ENCODE assay signal across 12 cellular contexts in the genomic region with DNA sequence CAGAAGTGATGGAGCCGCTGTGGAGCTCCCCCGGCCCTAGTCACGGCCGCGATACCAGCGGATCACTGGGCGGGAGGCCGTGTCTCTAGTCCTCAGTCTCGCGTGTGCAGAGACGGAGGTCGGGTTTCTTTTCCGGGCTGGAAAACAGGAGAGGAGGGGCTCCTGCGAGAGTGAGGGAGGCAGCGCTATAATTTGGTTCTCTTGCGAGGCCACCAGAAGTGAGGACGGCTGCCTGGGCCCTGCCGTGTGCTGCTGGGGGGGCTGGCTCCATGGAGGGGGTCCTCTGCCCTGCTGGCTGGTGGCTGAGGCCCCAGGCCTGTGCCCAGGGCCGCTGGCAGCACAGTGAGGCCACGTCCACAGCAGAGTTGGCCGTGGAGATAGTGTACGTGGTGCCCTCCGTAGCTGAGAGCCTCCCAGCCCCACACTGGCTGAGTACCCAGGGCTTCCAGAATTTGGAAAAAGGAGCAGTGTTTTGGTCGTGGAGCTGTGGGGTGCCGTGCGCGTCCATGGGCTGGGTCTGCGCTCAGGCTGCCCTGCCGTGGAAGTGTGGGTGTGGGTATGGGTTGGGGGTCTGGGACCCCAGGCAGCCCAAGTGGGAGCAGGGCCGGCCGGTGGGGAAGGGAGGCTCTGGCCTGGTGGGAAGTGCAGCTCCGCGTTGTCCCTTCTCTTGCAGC. TPM values are rescaled to one million over a fixed set of nuclear protein-coding genes. Genes with fewer than 3 reads are reported as not detected.
DNase-seq lines count a peak whose midpoint lies in the region; ATAC-seq and TF ChIP-seq lines count a peak whose summit lies in the region.
"Had no signal": no experiment of that assay in that cellular context is flagged by ENCODE, and none has a peak within 500 bp of the region (broad histone marks: within the 10 kb centered on the region; RNA-seq: fewer than 3 reads in every experiment).

No MANE protein-coding gene starts in this region.

- ATAC-seq in HG02588 (IDR thresholded peaks at IDR 0.05; ENCODE audit: unreplicated experiment) (no peak), body of pancreas (no peak)
- ATAC-seq: Panc1 had no signal

- TF ChIP-seq POLR2A in body of pancreas (IDR thresholded peaks at IDR 0.05), result no peak

- POLR2A ChIA-PET in CD4-positive, alpha-beta memory T cell (lab: Charles Lee; ENCODE audit: partially characterized antibody), result no interaction called here

- intact Hi-C loops in CD4-positive, alpha-beta memory T cell (cut with micrococcal nuclease), result no loop called here
- intact Hi-C loops in dorsolateral prefrontal cortex (cut with DNase I) (no loop called here), body of pancreas (cut with DNase I) (no loop called here)

- no peak overlapping the region for H2AFZ ChIP-seq in osteoblast (ENCODE audit: low read length)

- peaks cover 18 to 56% of the 10 kb centered on the region in 2 donors for H3K36me3 Mint-ChIP-seq in CD4-positive, alpha-beta memory T cell
- H3K36me3 Mint-ChIP-seq in HFFc6 (ENCODE audit: low read depth), result peaks cover 48% of the 10 kb centered on the region

- H3K27ac ChIP-seq in CD4-positive, alpha-beta memory T cell (ENCODE audit: low read depth, low read length), result no peak overlapping the region
- H3K27ac ChIP-seq in dorsolateral prefrontal cortex (peak overlapping the region in 32 of 59 donors; percentile 7 to 65 (median 40)), osteoblast (ENCODE audit: low read depth, low read length) (peak overlapping the region; percentile 28), body of pancreas (peak overlapping the region in 1 of 4 donors; percentile 33)

- peak overlapping the region; percentile 88 for H3K4me2 ChIP-seq in osteoblast (ENCODE audit: insufficient read depth, low read length)

- H3K27me3 Mint-ChIP-seq in CD4-positive, alpha-beta memory T cell, result no peaks in the 10 kb centered on the region
- peaks cover 23% of the 10 kb centered on the region for H3K27me3 Mint-ChIP-seq in HFFc6 (ENCODE audit: insufficient read depth)

- peaks cover 0 to 4% (median 0%) of the 10 kb centered on the region in 8 donors for H3K9me3 Mint-ChIP-seq in CD4-positive, alpha-beta memory T cell
- H3K9me3 Mint-ChIP-seq in HFFc6, result no peaks in the 10 kb centered on the region

- H3K9me3 ChIP-seq in CD4-positive, alpha-beta memory T cell (ENCODE audit: control insufficient read depth in 1 of 2, low read length in 2 of 2), result no peaks in the 10 kb centered on the region
- H3K9me3 ChIP-seq in osteoblast (ENCODE audit: low read depth, low read length), result no peaks in the 10 kb centered on the region
- no peaks in the 10 kb centered on the region for H3K9me3 ChIP-seq in body of pancreas

- no peaks in the 10 kb centered on the region for H3K27me3 ChIP-seq in CD4-positive, alpha-beta memory T cell (ENCODE audit: insufficient read depth, low read length)
- H3K27me3 ChIP-seq in dorsolateral prefrontal cortex (no peaks in the 10 kb centered on the region), osteoblast (ENCODE audit: insufficient read depth, low read length) (no peaks in the 10 kb centered on the region), body of pancreas (no peaks in the 10 kb centered on the region)

- peaks cover 54% of the 10 kb centered on the region for H3K4me1 ChIP-seq in CD4-positive, alpha-beta memory T cell (ENCODE audit: insufficient read depth, low read length)
- H3K4me1 ChIP-seq in osteoblast (ENCODE audit: insufficient read depth, low read length) (peaks cover 36% of the 10 kb centered on the region), body of pancreas (peaks cover 44% of the 10 kb centered on the region)

- peaks cover 100% of the 10 kb centered on the region for H3K79me2 ChIP-seq in osteoblast (ENCODE audit: insufficient read depth, low read length)

- H4K20me1 ChIP-seq in osteoblast (ENCODE audit: insufficient read depth, low read length), result peaks cover 98% of the 10 kb centered on the region

- WGBS in body of pancreas, 2 donors, result 78 to 84% methylated on average over 24 to 33 of the region's 33 CpGs

- H3K4me3 Mint-ChIP-seq in CD4-positive, alpha-beta memory T cell, result peak overlapping the region in 6 of 8 donors; percentile 51 to 91 (median 82)
- peak overlapping the region; percentile 66 for H3K4me3 Mint-ChIP-seq in HFFc6

- H3K27ac Mint-ChIP-seq in CD4-positive, alpha-beta memory T cell, result peak overlapping the region in 6 of 7 donors; percentile 32 to 92 (median 84)
- H3K27ac Mint-ChIP-seq in HFFc6, result peak overlapping the region; percentile 80

- H3K4me3 ChIP-seq in CD4-positive, alpha-beta memory T cell (ENCODE audit: low read length in 2 of 2), result no peak overlapping the region
- H3K4me3 ChIP-seq in dorsolateral prefrontal cortex (peak overlapping the region in 41 of 59 donors; percentile 1 to 92 (median 33)), osteoblast (ENCODE audit: insufficient read depth, low read length) (no peak overlapping the region), body of pancreas (no peak overlapping the region)

- H3K36me3 ChIP-seq in CD4-positive, alpha-beta memory T cell (ENCODE audit: insufficient read depth, low read length), result peaks cover 44% of the 10 kb centered on the region
- H3K36me3 ChIP-seq in osteoblast (ENCODE audit: insufficient read depth, low read length) (peaks cover 80% of the 10 kb centered on the region), body of pancreas (replicated peaks in 1 of 2; ENCODE audit: insufficient read depth in 1 of 2, low read depth in 2 of 2) (peaks cover 35 to 43% of the 10 kb centered on the region in 2 donors)

- DNase-seq in CD4-positive, alpha-beta memory T cell, result no peak
- no peak for DNase-seq in HFFc6
- DNase-seq in dorsolateral prefrontal cortex, result no peak
- peak; percentile 94 for DNase-seq in osteoblast (ENCODE audit: insufficient read length, low spot score, missing footprints)
- no peak for DNase-seq in nucleus accumbens (lab: John Stamatoyannopoulos, UW)
- DNase-seq in body of pancreas, result no peak
- DNase-seq in NCI-H2081 treated with DMSO at 0.1 percent for 48 hours (lab: John Stamatoyannopoulos, UW), result no peak
- DNase-seq: activated CD4-positive, alpha-beta T cell treated with anti-CD3 and anti-CD28 coated beads, Interleukin-2, amount 50 U/mL, for 1 hour; HCEC 1CT; NCI-H1694 had no signal

- CTCF ChIA-PET in CD4-positive, alpha-beta memory T cell (lab: Charles Lee; ENCODE audit: partially characterized antibody), result no interaction called here

- TF ChIP-seq CTCF in HFFc6 (IDR thresholded peaks at IDR 0.05) (no peak), dorsolateral prefrontal cortex (IDR thresholded peaks at IDR 0.05 in 54 of 56, conservative IDR thresholded peaks at IDR 0.05 in 2 of 56; ENCODE audit: low read depth in 1 of 56, partially characterized antibody in 56 of 56) (no peak), osteoblast (IDR thresholded peaks at IDR 0.05; ENCODE audit: extremely low read depth, low read depth, low read length) (no peak), body of pancreas (IDR thresholded peaks at IDR 0.05) (no peak)

- H3K4me1 Mint-ChIP-seq in CD4-positive, alpha-beta memory T cell, result peaks cover 29 to 63% (median 46%) of the 10 kb centered on the region in 4 donors
- H3K4me1 Mint-ChIP-seq in HFFc6 (ENCODE audit: low read depth), result peaks cover 30% of the 10 kb centered on the region

RNA-seq across cellular contexts. Expression of a gene that starts 5.8 kb away (rescaled TPM):
- 100 to 1,000 TPM; 315 TPM for total RNA-seq in CD4-positive, alpha-beta memory T cell
- 100 to 1,000 TPM in 1 of 2 donors, 10 to 100 TPM in 1; 67.7 to 177 TPM for polyA plus RNA-seq in CD4-positive, alpha-beta memory T cell
- 100 to 1,000 TPM; 307 to 421 (median 380) TPM for total RNA-seq in HFFc6 (2021; fragmentation: NEBNext Ultra II Directional; extraction: Animal tissue kit (Norgen Biotek cat#: 25700))
- total RNA-seq in dorsolateral prefrontal cortex (100 to 1,000 TPM in 11 of 120 experiments, 10 to 100 TPM in 109; 40.5 to 125 (median 72.0) TPM), osteoblast (106 and 124 TPM in 2 replicates), body of pancreas (100 to 1,000 TPM in 1 of 2 donors, 10 to 100 TPM in 1; 78.9 to 100 TPM)

RNA-seq across cellular contexts. Expression of a gene that starts 18.7 kb away (rescaled TPM):
- total RNA-seq in CD4-positive, alpha-beta memory T cell, result not detected
- not detected for polyA plus RNA-seq in CD4-positive, alpha-beta memory T cell
- under 1 TPM in 1 of 6 experiments, not detected in 5; 0.09 TPM for total RNA-seq in HFFc6 (2021; fragmentation: NEBNext Ultra II Directional; extraction: Animal tissue kit (Norgen Biotek cat#: 25700))
- total RNA-seq in dorsolateral prefrontal cortex (10 to 100 TPM in 118 of 120 experiments, 1 to 10 TPM in 2; 7.9 to 52.2 (median 26.6) TPM), osteoblast (0.36 TPM in 1 of 2 replicates, not detected in the other), body of pancreas (not detected)

RNA-seq across cellular contexts. Expression of a gene that starts 24.6 kb away (rescaled TPM):
- not detected for total RNA-seq in CD4-positive, alpha-beta memory T cell
- polyA plus RNA-seq in CD4-positive, alpha-beta memory T cell, result not detected
- total RNA-seq in HFFc6 (2021; fragmentation: NEBNext Ultra II Directional; extraction: Animal tissue kit (Norgen Biotek cat#: 25700)), result not detected
- total RNA-seq in dorsolateral prefrontal cortex (1 to 10 TPM in 59 of 120 experiments, under 1 TPM in 48, not detected in 13; 0.28 to 6.9 (median 1.1) TPM), osteoblast (not detected in 2 replicates), body of pancreas (under 1 TPM in 1 of 2 donors, not detected in 1; 0.26 TPM)

RNA-seq across cellular contexts. Expression of a gene that starts 37.8 kb away (rescaled TPM):
- total RNA-seq in CD4-positive, alpha-beta memory T cell, result not detected
- polyA plus RNA-seq in CD4-positive, alpha-beta memory T cell, result not detected
- not detected for total RNA-seq in HFFc6 (2021; fragmentation: NEBNext Ultra II Directional; extraction: Animal tissue kit (Norgen Biotek cat#: 25700))
- total RNA-seq in dorsolateral prefrontal cortex (1 to 10 TPM in 47 of 120 experiments, under 1 TPM in 37, not detected in 36; 0.46 to 9.3 (median 1.0) TPM), osteoblast (not detected in 2 replicates), body of pancreas (under 1 TPM in 1 of 2 donors, not detected in 1; 0.99 TPM)

RNA-seq across cellular contexts. Expression of a gene that starts 49.1 kb away (rescaled TPM):
- total RNA-seq in CD4-positive, alpha-beta memory T cell, result not detected
- not detected for polyA plus RNA-seq in CD4-positive, alpha-beta memory T cell
- total RNA-seq in HFFc6 (2021; fragmentation: NEBNext Ultra II Directional; extraction: Animal tissue kit (Norgen Biotek cat#: 25700)), result under 1 TPM in 1 of 6 experiments, not detected in 5; 0.21 TPM
- 1 to 10 TPM in 13 of 120 experiments, under 1 TPM in 14, not detected in 93; 0.47 to 5.3 (median 1.00) TPM for total RNA-seq in dorsolateral prefrontal cortex
- 0.36 and 0.59 TPM in 2 replicates for total RNA-seq in osteoblast
- not detected for total RNA-seq in body of pancreas

Comparison
In these comparisons a context has a peak if more than half of its experiments do, and no peak if none do; other contexts are left out.
1. H3K4me3 ChIP-seq: peak in dorsolateral prefrontal cortex (41 of 59); none in CD4-positive, alpha-beta memory T cell (0 of 2), osteoblast (single experiment) and body of pancreas (0 of 2).